ENCODE assay signal across 11 cellular contexts in genomic region chr4:184413227-184414064, GRCh38.
DNase-seq lines count a peak whose midpoint lies in the region; ATAC-seq, FAIRE-seq and TF ChIP-seq lines count a peak whose summit lies in the region.
"Had no signal": no experiment of that assay in that cellular context is flagged by ENCODE, and none has a peak within 500 bp of the region (broad histone marks: within the 10 kb centered on the region; RNA-seq: fewer than 3 reads in every experiment).

No MANE protein-coding gene starts in this region.

- peak overlapping the region; percentile 64 for H3K4me2 ChIP-seq in K562 (ENCODE audit: insufficient read depth, low read length)
- H3K4me2 ChIP-seq: smooth muscle cell had no signal

- peak; percentile 74 for ATAC-seq in K562
- no peak for ATAC-seq in memory B cell (ENCODE audit: low read depth)
- no peak for ATAC-seq in upper lobe of left lung (ENCODE audit: low FRiP score in 2 of 2)
- ATAC-seq in HG03442 (IDR thresholded peaks at IDR 0.05; ENCODE audit: unreplicated experiment): no peak

- H2AFZ ChIP-seq in K562 (ENCODE audit: low read depth, low read length): peak overlapping the region; percentile 64

- WGBS in K562 (ENCODE audit: insufficient coverage, low coverage, missing lambda C conversion rate): 28% methylated on average over 14 of the region's 14 CpGs
- 63 to 67% methylated on average over 14 of the region's 14 CpGs for WGBS in upper lobe of left lung, 2 donors

- no peak overlapping the region for H3K4me3 ChIP-seq in K562
- no peak overlapping the region for H3K4me3 ChIP-seq in upper lobe of left lung
- H3K4me3 ChIP-seq: smooth muscle cell had no signal

- peaks cover 23% of the 10 kb centered on the region for H3K36me3 ChIP-seq in K562 (ENCODE audit: control insufficient read depth, insufficient read depth, low read length)
- H3K36me3 ChIP-seq in upper lobe of left lung: peaks cover 0 to 52% (median 15%) of the 10 kb centered on the region in 4 donors

- peak; percentile 65 for FAIRE-seq in K562 (lab: Jason Lieb, UNC)

- H3K9me1 ChIP-seq in K562 (ENCODE audit: control insufficient read depth, insufficient read depth, low read length): no peaks in the 10 kb centered on the region

- H3K36me3 Mint-ChIP-seq in activated naive CD4-positive, alpha-beta T cell treated with anti-CD3 and anti-CD28 coated beads, Interleukin-2, amount 50 U/mL, for 24 hours: peaks cover 14% of the 10 kb centered on the region
- H3K36me3 Mint-ChIP-seq in memory B cell: peaks cover 36% of the 10 kb centered on the region

- H3K9me3 ChIP-seq in K562 (replicated peaks; ENCODE audit: control insufficient read depth, insufficient read depth, low read depth, low read length) (no peaks in the 10 kb centered on the region), upper lobe of left lung (no peaks in the 10 kb centered on the region)

- H3K9ac ChIP-seq in K562 (ENCODE audit: insufficient read depth in 1 of 2, low read depth in 2 of 2, low read length in 2 of 2): peak overlapping the region; percentile 40 to 66; a peak in 3 of 4 replicates

- no peaks in the 10 kb centered on the region for H3K27me3 Mint-ChIP-seq in activated naive CD4-positive, alpha-beta T cell treated with anti-CD3 and anti-CD28 coated beads, Interleukin-2, amount 50 U/mL, for 24 hours
- H3K27me3 Mint-ChIP-seq in memory B cell: no peaks in the 10 kb centered on the region

- no peak for TF ChIP-seq RAD21 in K562 (CRISPR knock-in tag; conservative IDR thresholded peaks at IDR 0.05 in 1 of 2, IDR thresholded peaks at IDR 0.05 in 1 of 2)

- H3K4me3 Mint-ChIP-seq in activated naive CD4-positive, alpha-beta T cell treated with anti-CD3 and anti-CD28 coated beads, Interleukin-2, amount 50 U/mL, for 24 hours: no peak overlapping the region
- H3K4me3 Mint-ChIP-seq in memory B cell: no peak overlapping the region

- intact Hi-C loops in K562 (cut with micrococcal nuclease): no loop called here

- CTCF ChIA-PET in K562 (lab: Yijun Ruan, JAX; ENCODE audit: low intra/inter-chr PET ratio): no interaction called here

- DNase-seq in activated naive CD4-positive, alpha-beta T cell treated with Interleukin-2 at 50 U/mL for 16 hours: no peak
- peak; percentile 37 to 61 (median 48) for DNase-seq in K562 (ENCODE audit: extremely low read depth in 1 of 4, low spot score in 3 of 4)
- DNase-seq in memory B cell (ENCODE audit: low spot score in 2 of 2): no peak
- DNase-seq in upper lobe of left lung: no peak
- DNase-seq in activated effector memory CD4-positive, alpha-beta T cell treated with anti-CD3 and anti-CD28 coated beads, Interleukin-2, amount 50 U/mL, for 16 hours: no peak
- DNase-seq in DMS53 treated with DMSO at 0.1 percent for 48 hours (lab: John Stamatoyannopoulos, UW; ENCODE audit: unreplicated experiment): no peak
- DNase-seq: activated effector memory CD4-positive, alpha-beta T cell treated with Interleukin-2 at 50 U/mL for 16 hours; NCI-H187 had no signal

- peaks cover 16 to 35% of the 10 kb centered on the region in 2 experiments; a peak in 3 of 5 replicates for H3K4me1 ChIP-seq in K562 (replicated peaks in 1 of 2; ENCODE audit: control insufficient read depth in 2 of 2, insufficient read depth in 2 of 2, low read length in 2 of 2)
- H3K4me1 ChIP-seq in upper lobe of left lung: peaks cover 28 to 47% (median 39%) of the 10 kb centered on the region in 4 donors

- in situ Hi-C loops in K562 (cut with MboI): no loop called here

- TF ChIP-seq POLR2A in K562 (conservative IDR thresholded peaks at IDR 0.05) (no peak), upper lobe of left lung (IDR thresholded peaks at IDR 0.05) (no peak)

- no TSS peak for BruUV-seq in K562 (replicated peaks; lab: Mats Ljungman, UMichigan)

- H4K20me1 ChIP-seq in K562 (replicated peaks; ENCODE audit: control insufficient read depth, insufficient read depth, low read length): 0 out of 2 replicates have a peak, but pooled peaks cover 3% of the 10 kb centered on the region

- H3K27me3 ChIP-seq in K562 (ENCODE audit: control insufficient read depth in 2 of 2, insufficient read depth in 2 of 2, low read length in 2 of 2): no peaks in the 10 kb centered on the region
- no peaks in the 10 kb centered on the region for H3K27me3 ChIP-seq in upper lobe of left lung

- TF ChIP-seq EP300 in K562 (IDR thresholded peaks at IDR 0.05; ENCODE audit: low read length) (peak; percentile 13; the same call in 1 of the 2 replicates), upper lobe of left lung (IDR thresholded peaks at IDR 0.05) (no peak)

- peak overlapping the region; percentile 63 for H3K27ac Mint-ChIP-seq in activated naive CD4-positive, alpha-beta T cell treated with anti-CD3 and anti-CD28 coated beads, Interleukin-2, amount 50 U/mL, for 24 hours
- H3K27ac Mint-ChIP-seq in memory B cell: peak overlapping the region; percentile 40

- POLR2A ChIA-PET in K562 (lab: Yijun Ruan, JAX): interaction anchor here (0.7 to 1.1 kb wide), 5 partner anchors 23 to 196 kb away, joined by 3 to 7 read pairs (median 4); partner anchors contain the start of gene ENPP6

- no peak for TF ChIP-seq CTCF in K562 (IDR thresholded peaks at IDR 0.05 in 2 of 3, conservative IDR thresholded peaks at IDR 0.05 in 1 of 3; ENCODE audit: insufficient read depth in 2 of 3, low read depth in 1 of 3, low read length in 3 of 3)
- TF ChIP-seq CTCF in upper lobe of left lung (IDR thresholded peaks at IDR 0.05): no peak

- H3K79me2 ChIP-seq in K562 (ENCODE audit: control insufficient read depth, insufficient read depth, low read length): no peaks in the 10 kb centered on the region

- no peaks in the 10 kb centered on the region for H3K9me3 Mint-ChIP-seq in activated naive CD4-positive, alpha-beta T cell treated with anti-CD3 and anti-CD28 coated beads, Interleukin-2, amount 50 U/mL, for 24 hours
- H3K9me3 Mint-ChIP-seq in memory B cell: no peaks in the 10 kb centered on the region

- H3K27ac ChIP-seq in K562 (ENCODE audit: extremely low read depth, low read depth, low read length) (peak overlapping the region; percentile 51), upper lobe of left lung (peak overlapping the region; percentile 46 to 71 (median 55))

- H3K4me1 Mint-ChIP-seq in activated naive CD4-positive, alpha-beta T cell treated with anti-CD3 and anti-CD28 coated beads, Interleukin-2, amount 50 U/mL, for 24 hours: peaks cover 78% of the 10 kb centered on the region
- H3K4me1 Mint-ChIP-seq in memory B cell: peaks cover 28% of the 10 kb centered on the region

TF ChIP-seq in K562, 482 proteins besides CTCF, POLR2A, EP300 and RAD21 (continues in another document):
- no peak for TF ChIP-seq ZNF511 (CRISPR knock-in tag; IDR thresholded peaks at IDR 0.05)
- peak; percentile 69 for TF ChIP-seq TCF3 (CRISPR knock-in tag; IDR thresholded peaks at IDR 0.05)
- TF ChIP-seq ZNF592 (IDR thresholded peaks at IDR 0.05): 0 out of 2 replicates have a peak, but pooled peaks have one; percentile 35
- TF ChIP-seq PHF20 (IDR thresholded peaks at IDR 0.05; ENCODE audit: partially characterized antibody): no peak
- peak; percentile 91; the same call in 1 of the 2 replicates for TF ChIP-seq NR2C2 (CRISPR knock-in tag; IDR thresholded peaks at IDR 0.05)
- peak; percentile 86 for TF ChIP-seq NR2C2 (tag; IDR thresholded peaks at IDR 0.05)
- peak; percentile 44 for TF ChIP-seq TAL1 (IDR thresholded peaks at IDR 0.05)
- TF ChIP-seq GATAD2B (IDR thresholded peaks at IDR 0.05; ENCODE audit: borderline replicate concordance): 0 out of 2 replicates have a peak, but pooled peaks have one; percentile 21
- TF ChIP-seq, protein P1, sequence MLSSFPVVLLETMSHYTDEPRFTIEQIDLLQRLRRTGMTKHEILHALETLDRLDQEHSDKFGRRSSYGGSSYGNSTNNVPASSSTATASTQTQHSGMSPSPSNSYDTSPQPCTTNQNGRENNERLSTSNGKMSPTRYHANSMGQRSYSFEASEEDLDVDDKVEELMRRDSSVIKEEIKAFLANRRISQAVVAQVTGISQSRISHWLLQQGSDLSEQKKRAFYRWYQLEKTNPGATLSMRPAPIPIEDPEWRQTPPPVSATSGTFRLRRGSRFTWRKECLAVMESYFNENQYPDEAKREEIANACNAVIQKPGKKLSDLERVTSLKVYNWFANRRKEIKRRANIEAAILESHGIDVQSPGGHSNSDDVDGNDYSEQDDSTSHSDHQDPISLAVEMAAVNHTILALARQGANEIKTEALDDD (IDR thresholded peaks at IDR 0.05): peak; percentile 64

Comparison
In these comparisons a context has a peak if more than half of its experiments do, and no peak if none do; other contexts are left out.
1. DNase-seq: peak in K562 (4 of 4); none in activated naive CD4-positive, alpha-beta T cell treated with Interleukin-2 at 50 U/mL for 16 hours (single experiment), memory B cell (0 of 2), upper lobe of left lung (0 of 2), activated effector memory CD4-positive, alpha-beta T cell treated with anti-CD3 and anti-CD28 coated beads, Interleukin-2, amount 50 U/mL, for 16 hours (single experiment) and DMS53 treated with DMSO at 0.1 percent for 48 hours (single experiment).